In the genomic region with DNA sequence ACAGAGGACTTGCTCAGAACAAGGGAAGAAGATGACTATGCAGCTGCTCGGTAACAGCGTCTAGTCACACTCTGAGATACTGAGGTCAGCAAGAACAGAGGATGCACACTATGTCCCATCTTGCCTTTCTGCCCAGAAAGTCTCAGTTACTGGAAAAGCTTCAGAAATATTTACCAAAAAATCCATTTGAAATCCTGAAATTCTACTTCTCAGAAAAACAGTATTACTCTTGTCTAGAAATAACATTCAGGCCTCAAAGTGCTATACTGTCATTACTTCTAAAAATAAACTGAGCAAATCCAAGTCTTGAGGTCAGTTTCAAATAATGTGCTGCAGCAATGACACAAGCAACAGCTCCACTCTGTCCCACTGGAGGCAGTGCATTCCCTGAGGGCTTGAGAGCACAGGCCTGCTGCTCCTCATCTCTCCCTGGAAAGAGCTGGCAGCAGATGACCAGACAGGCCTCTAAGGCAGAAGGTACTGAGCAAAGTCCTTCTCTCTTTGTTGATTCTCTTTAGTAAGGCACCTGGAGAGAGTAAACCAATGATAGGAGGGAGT, we compare ENCODE assay signal across 8 cellular contexts.
DNase-seq lines count a peak whose midpoint lies in the region; ATAC-seq and TF ChIP-seq lines count a peak whose summit lies in the region.

No MANE protein-coding gene starts in this region.

- POLR2A ChIA-PET in GM10248 (lab: Yijun Ruan, JAX): no interaction called here

- H3K9ac ChIP-seq in MM.1S (ENCODE audit: low read length): no peak overlapping the region
- H3K9ac ChIP-seq in subcutaneous abdominal adipose tissue (ENCODE audit: low read length in 5 of 5): peak overlapping the region in 1 of 5 donors; percentile 35

- no peaks in the 10 kb centered on the region for H3K79me2 ChIP-seq in MM.1S (ENCODE audit: low read length)

- no peaks in the 10 kb centered on the region for H3K9me3 ChIP-seq in MM.1S (replicated peaks; ENCODE audit: insufficient read depth, low read length)
- no peaks in the 10 kb centered on the region for H3K9me3 ChIP-seq in subcutaneous abdominal adipose tissue (ENCODE audit: control insufficient read depth in 5 of 5, low read length in 5 of 5)

- DNase-seq in ELF-1 (ENCODE audit: low read depth, low spot score) (peak; percentile 67), MM.1S (peak; percentile 46), astrocyte of the cerebellum (ENCODE audit: low read depth) (no peak), islet precursor cell (peak; percentile 89), NCI-H1930 (lab: John Stamatoyannopoulos, UW) (no peak), GM10248 (ENCODE audit: extremely low spot score) (no peak)

- TF ChIP-seq CTCF in MM.1S (IDR thresholded peaks at IDR 0.05; ENCODE audit: low read length): peak; percentile 44
- peak; percentile 37 for TF ChIP-seq CTCF in astrocyte of the cerebellum (IDR thresholded peaks at IDR 0.05; ENCODE audit: low read depth, low read length, missing control alignments)
- TF ChIP-seq CTCF in GM10248 (IDR thresholded peaks at IDR 0.05; ENCODE audit: control extremely low read depth, extremely low read depth, low read depth, missing control alignments): no peak

- H3K4me2 ChIP-seq in MM.1S (ENCODE audit: low read depth, low read length): peak overlapping the region; percentile 46; the same call in 1 of the 2 replicates

- no peak for ATAC-seq in HG03571 (IDR thresholded peaks at IDR 0.05; ENCODE audit: unreplicated experiment)

- peaks cover 26% of the 10 kb centered on the region for H3K4me1 ChIP-seq in MM.1S (ENCODE audit: low read length)
- H3K4me1 ChIP-seq in subcutaneous abdominal adipose tissue (ENCODE audit: control insufficient read depth in 5 of 5, insufficient read depth in 5 of 5, low read length in 5 of 5): peaks cover 0 to 27% (median 23%) of the 10 kb centered on the region in 5 donors

- CTCF ChIA-PET in GM10248 (lab: Yijun Ruan, JAX): interaction anchor here (0.8 to 1.3 kb wide), 3 partner anchors 11 to 134 kb away, joined by 3 to 5 read pairs (median 3); no protein-coding TSS in a partner anchor

- H3K27ac ChIP-seq in MM.1S (ENCODE audit: low read length) (peak overlapping the region; percentile 57; the same call in 1 of the 2 replicates), subcutaneous abdominal adipose tissue (ENCODE audit: low read depth, low read length) (peak overlapping the region; percentile 73)

- no peak overlapping the region for H2AFZ ChIP-seq in MM.1S (ENCODE audit: low read length)

- no peaks in the 10 kb centered on the region for H3K9me2 ChIP-seq in MM.1S (replicated peaks; ENCODE audit: insufficient read depth, low read length)

- no peaks in the 10 kb centered on the region for H4K20me1 ChIP-seq in MM.1S (ENCODE audit: insufficient read depth, low read length)

- H3F3A ChIP-seq in MM.1S (ENCODE audit: insufficient read depth, low read length): peaks cover 25% of the 10 kb centered on the region

- in situ Hi-C loops in astrocyte of the cerebellum (cut with HindIII; ENCODE audit: low sequenced_read_pairs): no loop called here

- H3K36me3 ChIP-seq in MM.1S (replicated peaks; ENCODE audit: insufficient read depth, low read length): no peaks in the 10 kb centered on the region
- no peaks in the 10 kb centered on the region for H3K36me3 ChIP-seq in subcutaneous abdominal adipose tissue (ENCODE audit: control insufficient read depth in 5 of 5, insufficient read depth in 5 of 5, low read length in 5 of 5)

- H3K4me3 ChIP-seq in MM.1S (ENCODE audit: low read length) (no peak overlapping the region), astrocyte of the cerebellum (ENCODE audit: low read depth, low read length) (no peak overlapping the region), subcutaneous abdominal adipose tissue (ENCODE audit: low read depth in 1 of 5, low read length in 5 of 5) (no peak overlapping the region)

- H3K27me3 ChIP-seq in MM.1S (replicated peaks; ENCODE audit: insufficient read depth, low read length): no peaks in the 10 kb centered on the region
- no peaks in the 10 kb centered on the region for H3K27me3 ChIP-seq in subcutaneous abdominal adipose tissue (ENCODE audit: control insufficient read depth in 5 of 5, insufficient read depth in 4 of 5, low read length in 5 of 5)

Comparison
In these comparisons a context has a peak if more than half of its experiments do, and no peak if none do; other contexts are left out.
1. DNase-seq: peak in ELF-1 (single experiment), MM.1S (single experiment) and islet precursor cell (single experiment); none in astrocyte of the cerebellum (single experiment), NCI-H1930 (0 of 2) and GM10248 (single experiment).